In the genomic region with DNA sequence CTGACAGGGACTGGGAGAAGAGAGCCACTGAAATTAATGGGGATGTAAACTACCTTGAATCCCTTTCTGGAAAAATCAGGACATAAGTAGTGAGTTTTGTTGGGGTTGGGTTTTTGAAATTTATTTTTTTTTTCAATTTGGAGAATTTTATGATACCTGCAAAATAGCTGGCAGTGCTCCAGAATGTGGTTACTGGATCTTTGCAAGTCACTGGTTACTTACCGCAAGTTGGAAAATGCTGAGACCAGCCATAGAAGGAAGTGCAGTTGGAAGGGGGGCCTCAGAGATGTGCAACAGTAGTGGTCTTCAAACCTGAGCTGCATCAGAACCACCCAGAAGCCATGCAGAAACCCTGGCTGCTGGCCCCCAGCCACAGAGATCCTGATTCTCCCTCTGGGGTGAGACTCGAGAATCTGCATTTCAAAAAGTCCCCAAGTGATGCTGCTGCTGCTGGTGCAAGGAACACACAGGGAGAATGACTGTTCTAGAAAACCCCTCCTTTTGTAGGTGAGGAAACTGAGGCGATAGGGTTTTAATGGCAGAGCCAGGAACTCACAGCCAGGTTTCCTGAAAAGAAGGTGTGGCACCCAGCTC, we compare ENCODE assay signal across 18 cellular contexts. TPM values are rescaled to one million over a fixed set of nuclear protein-coding genes. Genes with fewer than 3 reads are reported as not detected.
"Had no signal": no experiment of that assay in that cellular context is flagged by ENCODE, and none has a peak within 500 bp of the region (broad histone marks: within the 10 kb centered on the region; RNA-seq: fewer than 3 reads in every experiment).

No MANE protein-coding gene starts in this region.

- H3K27ac ChIP-seq: ascending aorta, gastrocnemius medialis, thoracic aorta, upper lobe of right lung had no signal

- H3K36me3 Mint-ChIP-seq: activated CD8-positive, alpha-beta memory T cell treated with anti-CD3 and anti-CD28 coated beads, Interleukin-2, amount 10 ng/mL, durations not matched to agents 7 days and 5 days; memory B cell; natural killer cell; stimulated activated effector memory CD8-positive, alpha-beta T cell treated with anti-CD3 and anti-CD28 coated beads, Interleukin-12 subunit alpha, Interleukin-12 subunit beta, amount 100 ng/mL, for 72 hours had no signal

- ATAC-seq: activated CD4-positive, CD25-positive, alpha-beta regulatory T cell treated with anti-CD3 and anti-CD28 coated beads, Interleukin-2, amount 50 U/mL, for 24 hours; activated CD8-positive, alpha-beta memory T cell treated with anti-CD3 and anti-CD28 coated beads, Interleukin-2, amount 10 ng/mL, durations not matched to agents 7 days and 5 days; gastrocnemius medialis; natural killer cell; stimulated activated effector memory CD8-positive, alpha-beta T cell treated with anti-CD3 and anti-CD28 coated beads, Interleukin-12 subunit alpha, Interleukin-12 subunit beta, amount 100 ng/mL, for 72 hours; upper lobe of right lung had no signal

- H3K27ac Mint-ChIP-seq: activated CD8-positive, alpha-beta memory T cell treated with anti-CD3 and anti-CD28 coated beads, Interleukin-2, amount 10 ng/mL, durations not matched to agents 7 days and 5 days; activated naive CD4-positive, alpha-beta T cell treated with anti-CD3 and anti-CD28 coated beads for 36 hours; activated T-helper 2 cell treated with anti-CD3 and anti-CD28 coated beads, Interferon-gamma antibody, Interleukin-2, Interleukin-4, amounts not matched to agents 10 μg/mL and 5 μg/mL and 100 μg/mL, durations not matched to agents 14 hours and 24 hours and 36 hours; dendritic cell treated with granulocyte-macrophage colony-stimulating factor and Interleukin-4, amounts not matched to agents 40 ng/mL and 50 ng/mL, for 4 days; memory B cell; natural killer cell; stimulated activated effector memory CD8-positive, alpha-beta T cell treated with anti-CD3 and anti-CD28 coated beads, Interleukin-12 subunit alpha, Interleukin-12 subunit beta, amount 100 ng/mL, for 72 hours had no signal

- H3K4me1 Mint-ChIP-seq: activated CD8-positive, alpha-beta memory T cell treated with anti-CD3 and anti-CD28 coated beads, Interleukin-2, amount 10 ng/mL, durations not matched to agents 7 days and 5 days; natural killer cell; stimulated activated effector memory CD8-positive, alpha-beta T cell treated with anti-CD3 and anti-CD28 coated beads, Interleukin-12 subunit alpha, Interleukin-12 subunit beta, amount 100 ng/mL, for 72 hours had no signal

- H3K4me3 ChIP-seq: ascending aorta, gastrocnemius medialis, thoracic aorta, upper lobe of right lung had no signal

- H3K4me1 ChIP-seq: upper lobe of right lung had no signal

- H3K9me3 ChIP-seq: ascending aorta, gastrocnemius medialis, thoracic aorta, upper lobe of right lung had no signal

- H3K4me3 Mint-ChIP-seq: activated CD8-positive, alpha-beta memory T cell treated with anti-CD3 and anti-CD28 coated beads, Interleukin-2, amount 10 ng/mL, durations not matched to agents 7 days and 5 days; activated naive CD4-positive, alpha-beta T cell treated with anti-CD3 and anti-CD28 coated beads for 36 hours; dendritic cell treated with granulocyte-macrophage colony-stimulating factor and Interleukin-4, amounts not matched to agents 40 ng/mL and 50 ng/mL, for 4 days; memory B cell; natural killer cell; stimulated activated effector memory CD8-positive, alpha-beta T cell treated with anti-CD3 and anti-CD28 coated beads, Interleukin-12 subunit alpha, Interleukin-12 subunit beta, amount 100 ng/mL, for 72 hours had no signal

- FAIRE-seq: bronchial epithelial cell had no signal

- H3K9me3 Mint-ChIP-seq: activated naive CD4-positive, alpha-beta T cell treated with anti-CD3 and anti-CD28 coated beads for 36 hours; activated T-helper 2 cell treated with anti-CD3 and anti-CD28 coated beads, Interferon-gamma antibody, Interleukin-2, Interleukin-4, amounts not matched to agents 10 μg/mL and 5 μg/mL and 100 μg/mL, durations not matched to agents 14 hours and 24 hours and 36 hours; dendritic cell treated with granulocyte-macrophage colony-stimulating factor and Interleukin-4, amounts not matched to agents 40 ng/mL and 50 ng/mL, for 4 days; memory B cell; natural killer cell; stimulated activated effector memory CD8-positive, alpha-beta T cell treated with anti-CD3 and anti-CD28 coated beads, Interleukin-12 subunit alpha, Interleukin-12 subunit beta, amount 100 ng/mL, for 72 hours had no signal

- H3K36me3 ChIP-seq: ascending aorta, gastrocnemius medialis, thoracic aorta, upper lobe of right lung had no signal

- DNase-seq: activated CD4-positive, alpha-beta T cell treated with anti-CD3 and anti-CD28 coated beads, Interleukin-2, amount 50 U/mL, for 48 hours; activated CD8-positive, alpha-beta memory T cell treated with anti-CD3 and anti-CD28 coated beads, Interleukin-2, amount 10 ng/mL, durations not matched to agents 7 days and 5 days; activated naive CD4-positive, alpha-beta T cell treated with anti-CD3 and anti-CD28 coated beads for 36 hours; activated T-cell treated with anti-CD3 and anti-CD28 coated beads, Interleukin-2, amount 50 U/mL, for 1 hour; erythroblast; gastrocnemius medialis; natural killer cell; occipital lobe; upper lobe of right lung had no signal

RNA-seq across cellular contexts. Expression of a gene that starts 39.7 kb away (rescaled TPM):
- total RNA-seq: activated CD8-positive, alpha-beta memory T cell treated with anti-CD3 and anti-CD28 coated beads, Interleukin-2, amount 10 ng/mL, durations not matched to agents 7 days and 5 days; activated naive CD4-positive, alpha-beta T cell treated with anti-CD3 and anti-CD28 coated beads for 36 hours; activated T-helper 2 cell treated with anti-CD3 and anti-CD28 coated beads, Interferon-gamma antibody, Interleukin-2, Interleukin-4, amounts not matched to agents 10 μg/mL and 5 μg/mL and 100 μg/mL, durations not matched to agents 14 hours and 24 hours and 36 hours; kidney epithelial cell had no signal
